In the genomic region with DNA sequence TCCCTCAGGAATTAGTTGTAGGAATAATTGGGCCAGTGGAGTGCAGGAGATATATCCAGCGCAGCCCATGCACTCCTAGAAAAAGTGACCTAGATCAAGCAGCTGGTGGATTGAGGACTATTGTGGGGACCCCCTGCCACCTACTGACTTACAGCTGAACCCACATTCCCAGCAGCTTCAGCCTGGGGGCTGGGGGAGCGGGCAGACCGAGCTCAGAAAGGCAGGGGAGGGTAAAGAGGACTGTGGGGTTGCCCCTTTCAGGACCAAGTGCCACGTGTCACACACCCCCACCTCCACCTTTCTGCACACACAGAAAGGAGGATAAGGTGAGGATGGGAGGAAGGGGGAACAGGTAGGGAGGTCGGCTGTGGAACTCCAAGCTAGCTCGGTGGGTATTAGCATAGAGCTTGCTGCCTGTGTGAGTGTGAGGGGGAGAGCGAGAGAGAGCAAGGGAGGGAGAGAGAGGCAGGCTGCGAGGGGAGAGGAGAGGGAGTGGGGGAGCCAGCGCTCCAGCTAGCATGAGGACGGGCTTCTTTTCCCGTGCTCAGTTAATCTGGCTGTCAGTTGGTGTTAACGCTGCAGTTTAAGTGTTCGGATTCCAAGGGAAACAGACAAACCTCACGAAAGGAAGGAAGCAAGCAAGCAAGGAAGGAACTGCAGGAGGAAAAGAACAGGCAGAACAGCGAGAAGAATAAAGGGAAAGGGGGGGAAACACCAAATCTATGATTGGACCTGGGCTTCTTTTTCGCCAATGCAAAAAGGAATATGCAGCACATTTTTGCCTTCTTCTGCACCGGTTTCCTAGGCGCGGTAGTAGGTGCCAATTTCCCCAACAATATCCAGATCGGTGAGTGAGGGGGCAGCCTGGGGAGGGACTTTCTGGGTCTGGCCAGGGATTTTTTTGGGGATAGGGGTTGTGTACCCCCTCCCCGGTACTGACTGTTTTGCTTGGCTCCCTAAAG, we compare ENCODE assay signal across 13 cellular contexts.
A peak's percentile ranks its signal among the peaks of the same experiment; 100 is the strongest.
DNase-seq lines count a peak whose midpoint lies in the region; ATAC-seq, FAIRE-seq and TF ChIP-seq lines count a peak whose summit lies in the region.
"Had no signal": no experiment of that assay in that cellular context is flagged by ENCODE, and none has a peak within 500 bp of the region (broad histone marks: within the 10 kb centered on the region; RNA-seq: fewer than 3 reads in every experiment).

A gene (plus strand): TSS at position 547 of the 962 bp plus-strand sequence.

- no peak for FAIRE-seq in GM19239 (lab: Jason Lieb, UNC)
- FAIRE-seq: HepG2 had no signal

- DNase-seq in HFF-Myc (ENCODE audit: extremely low read depth, low read depth) (no peak), amygdala (lab: John Stamatoyannopoulos, UW) (peak in 32 of 56 donors; percentile 5 to 68 (median 32)), skeletal muscle cell (ENCODE audit: low read depth) (no peak), epidermal melanocyte (ENCODE audit: insufficient read length, low spot score) (no peak), GM19239 (ENCODE audit: insufficient read length, low spot score) (no peak), NCI-H1048 (lab: John Stamatoyannopoulos, UW) (no peak)
- DNase-seq: activated CD4-positive, alpha-beta T cell treated with anti-CD3 and anti-CD28 coated beads for 1 hour; immature natural killer cell; stimulated activated CD4-positive, alpha-beta T cell treated with anti-CD3 and anti-CD28 coated beads, Interleukin-2, amount 100 ng/mL, for 24 hours had no signal

- no peak for ATAC-seq in HG02678 (IDR thresholded peaks at IDR 0.05; ENCODE audit: unreplicated experiment)
- ATAC-seq: HCT116, HepG2 had no signal

- peak within 1 kb of the TSS; percentile 44 for H3K4me3 ChIP-seq in HFF-Myc (replicated peaks; ENCODE audit: low read depth, low read length)
- H3K4me3 ChIP-seq in iPS-11a (ENCODE audit: low read depth, low read length), result peak within 1 kb of the TSS; percentile 66
- peak within 1 kb of the TSS; percentile 66 for H3K4me3 ChIP-seq in skeletal muscle cell (ENCODE audit: low read depth, low read length)

- no peak for TF ChIP-seq CTCF in HFF-Myc (IDR thresholded peaks at IDR 0.05; ENCODE audit: low read depth, low read length, missing control alignments)

Comparison
In these comparisons a context has a peak if more than half of its experiments do, and no peak if none do; other contexts are left out.
1. DNase-seq: peak in amygdala (32 of 56); none in HFF-Myc (single experiment), skeletal muscle cell (single experiment), epidermal melanocyte (single experiment), GM19239 (single experiment) and NCI-H1048 (single experiment).
2. Peak in every context shown above with its lines, with median percentiles within 50 percentile points of each other: H3K4me3 ChIP-seq.